8 cellular contexts compared by ENCODE assay signal in genomic region chr1:64745181-64745985, GRCh38. TPM values are rescaled to one million over a fixed set of nuclear protein-coding genes. Genes with fewer than 3 reads are reported as not detected.
DNase-seq lines count a peak whose midpoint lies in the region; ATAC-seq and TF ChIP-seq lines count a peak whose summit lies in the region.

No MANE protein-coding gene starts in this region.

- H3K9me3 ChIP-seq in OCI-LY3 (ENCODE audit: insufficient read depth, low read length): no peaks in the 10 kb centered on the region
- H3K9me3 ChIP-seq in adrenal gland (replicated peaks in 1 of 3): no peaks in the 10 kb centered on the region
- H3K9me3 ChIP-seq in heart right ventricle: no peaks in the 10 kb centered on the region
- H3K9me3 ChIP-seq in trophoblast cell (ENCODE audit: insufficient read depth, low read depth, low read length): no peaks in the 10 kb centered on the region

- H3K27ac ChIP-seq in OCI-LY3 (ENCODE audit: low read length) (peak overlapping the region; percentile 74), adrenal gland (peak overlapping the region; percentile 46 to 86 (median 77)), heart right ventricle (peak overlapping the region; percentile 74 to 92 (median 84)), trophoblast cell (ENCODE audit: low read depth, low read length) (no peak overlapping the region)

- no peaks in the 10 kb centered on the region for H4K20me1 ChIP-seq in OCI-LY3 (ENCODE audit: insufficient read depth, low read length)

- no peak overlapping the region for H2BK12ac ChIP-seq in trophoblast cell (ENCODE audit: low read length)

- no peak overlapping the region for H2BK5ac ChIP-seq in trophoblast cell (ENCODE audit: low read depth, low read length, poor library complexity)

- H2AK5ac ChIP-seq in trophoblast cell (ENCODE audit: low read length): no peak overlapping the region

- WGBS in adrenal gland, 4 donors: 0 to 5% (median 1%) methylated on average over 15 to 67 of the region's 67 CpGs
- 0 to 1% methylated on average over 63 to 67 of the region's 67 CpGs for WGBS in heart right ventricle, 2 donors
- WGBS in trophoblast cell (ENCODE audit: extremely low coverage, insufficient coverage, insufficient read length): no CpG with 5 or more reads among the region's 67 CpGs

- peak overlapping the region; percentile 17 for H4K8ac ChIP-seq in trophoblast cell (ENCODE audit: low read depth, low read length)

- TF ChIP-seq CTCF in OCI-LY3 (IDR thresholded peaks at IDR 0.05; ENCODE audit: low read depth, low read length) (no peak), adrenal gland (IDR thresholded peaks at IDR 0.05) (no peak), heart right ventricle (IDR thresholded peaks at IDR 0.05) (no peak)

- peak overlapping the region; percentile 51 for H4K91ac ChIP-seq in trophoblast cell (ENCODE audit: low read depth, low read length)

- peak overlapping the region; percentile 88 for H3K9ac ChIP-seq in OCI-LY3 (ENCODE audit: low read length)
- peak overlapping the region; percentile 69 for H3K9ac ChIP-seq in trophoblast cell (ENCODE audit: low read length)

- TF ChIP-seq POLR2A in adrenal gland (IDR thresholded peaks at IDR 0.05): peak in 1 of 2 donors; percentile 67

- H3K4me1 ChIP-seq in OCI-LY3 (ENCODE audit: low read length) (peaks cover 15% of the 10 kb centered on the region), adrenal gland (replicated peaks in 1 of 2) (peaks cover 9 to 33% of the 10 kb centered on the region in 2 donors), heart right ventricle (peaks cover 0 to 49% (median 28%) of the 10 kb centered on the region in 9 donors), trophoblast cell (ENCODE audit: control insufficient read depth in 1 of 2, insufficient read depth in 2 of 2, low read length in 2 of 2) (no peaks in the 10 kb centered on the region)

- H3K18ac ChIP-seq in trophoblast cell (ENCODE audit: low read length): peak overlapping the region; percentile 11

- H3K36me3 ChIP-seq in OCI-LY3 (replicated peaks; ENCODE audit: low read depth, low read length) (no peaks in the 10 kb centered on the region), adrenal gland (replicated peaks in 1 of 2) (no peaks in the 10 kb centered on the region), heart right ventricle (no peaks in the 10 kb centered on the region), trophoblast cell (ENCODE audit: control insufficient read depth in 1 of 2, insufficient read depth in 2 of 2, low read length in 2 of 2) (no peaks in the 10 kb centered on the region)

- intact Hi-C loops in adrenal gland (cut with DNase I): loop anchor here (10.0 kb wide), 1 partner anchor 79 kb away; no protein-coding TSS in a partner anchor
- intact Hi-C loops in heart right ventricle (cut with DNase I): loop anchor here in 7 of 10 donors (2.0 to 10.0 kb wide), 5 partner anchors 77 to 217 kb away; no protein-coding TSS in a partner anchor

- ATAC-seq in heart right ventricle: peak; percentile 7 to 73 (median 50)
- ATAC-seq in GM21447 (IDR thresholded peaks at IDR 0.05; ENCODE audit: unreplicated experiment): no peak

- H2BK120ac ChIP-seq in trophoblast cell (ENCODE audit: insufficient read depth, low read length, poor library complexity): peak overlapping the region; percentile 8

- H4K12ac ChIP-seq in trophoblast cell (ENCODE audit: low read depth, low read length): no peak overlapping the region

- CTCF ChIA-PET in HEK293T (lab: Yijun Ruan, JAX): interaction anchor here (0.9 kb wide), 1 partner anchor 79 kb away, joined by 4 read pairs; no protein-coding TSS in a partner anchor

- in situ Hi-C loops in G401 (cut with HindIII; ENCODE audit: low sequenced_read_pairs): no loop called here

- H3K4me2 ChIP-seq in OCI-LY3 (ENCODE audit: low read length) (peak overlapping the region; percentile 93), trophoblast cell (ENCODE audit: low read length) (peak overlapping the region; percentile 95)

- H3K4me3 ChIP-seq in OCI-LY3 (ENCODE audit: low read length) (peak overlapping the region; percentile 99), adrenal gland (peak overlapping the region; percentile 57 to 97 (median 80)), heart right ventricle (peak overlapping the region; percentile 74 to 94 (median 88)), trophoblast cell (ENCODE audit: low read depth, low read length) (peak overlapping the region; percentile 79)

- H3K79me1 ChIP-seq in trophoblast cell (ENCODE audit: low read length): no peaks in the 10 kb centered on the region

- H3K27me3 ChIP-seq in OCI-LY3 (ENCODE audit: low read depth, low read length): no peaks in the 10 kb centered on the region
- no peaks in the 10 kb centered on the region for H3K27me3 ChIP-seq in adrenal gland
- no peaks in the 10 kb centered on the region for H3K27me3 ChIP-seq in heart right ventricle
- H3K27me3 ChIP-seq in trophoblast cell (ENCODE audit: insufficient read depth, low read length): no peaks in the 10 kb centered on the region

- peak overlapping the region; percentile 16 for H3K14ac ChIP-seq in trophoblast cell (ENCODE audit: low read length)

- H2AFZ ChIP-seq in OCI-LY3 (ENCODE audit: low read depth, low read length) (peak overlapping the region; percentile 75), trophoblast cell (ENCODE audit: insufficient read depth, low read length, poor library complexity) (peak overlapping the region; percentile 66)

- DNase-seq in GF-D8 (lab: John Stamatoyannopoulos, UW) (peak; percentile 34), HEK293T (ENCODE audit: extremely low spot score) (peak; percentile 57), adrenal gland (peak; percentile 30 to 60 (median 35)), heart right ventricle (peak in 1 of 2 donors; percentile 21), trophoblast cell (peak in 1 of 2 donors; percentile 31), G401 (ENCODE audit: low spot score) (no peak)

- no peak overlapping the region for H3K23ac ChIP-seq in trophoblast cell (ENCODE audit: low read length)

- H3K79me2 ChIP-seq in OCI-LY3 (ENCODE audit: low read length): peaks cover 28% of the 10 kb centered on the region
- no peaks in the 10 kb centered on the region for H3K79me2 ChIP-seq in trophoblast cell (ENCODE audit: control insufficient read depth, insufficient read depth, low read length, poor library complexity)

- POLR2A ChIA-PET in HEK293T (lab: Yijun Ruan, JAX): interaction anchor here (0.7 to 1.6 kb wide), 3 partner anchors 9 to 323 kb away, joined by 3 to 5 read pairs (median 3); no protein-coding TSS in a partner anchor

- H3K4ac ChIP-seq in trophoblast cell (ENCODE audit: low read depth, low read length): no peak overlapping the region

TF ChIP-seq in HEK293T, 16 proteins besides CTCF, POLR2A, EP300 and RAD21:
- TF ChIP-seq LEF1 (IDR thresholded peaks at IDR 0.05; ENCODE audit: borderline replicate concordance) (no peak), SP1 (IDR thresholded peaks at IDR 0.05) (no peak), CTBP1 (IDR thresholded peaks at IDR 0.05; ENCODE audit: borderline replicate concordance) (no peak), FOXM1 (IDR thresholded peaks at IDR 0.05; ENCODE audit: borderline replicate concordance) (no peak), ELF4 (IDR thresholded peaks at IDR 0.05) (no peak), TARDBP (IDR thresholded peaks at IDR 0.05) (no peak), ZNF384 (IDR thresholded peaks at IDR 0.05) (no peak), FOXA1 (IDR thresholded peaks at IDR 0.05) (no peak), SUZ12 (IDR thresholded peaks at IDR 0.05) (no peak), L3MBTL2 (conservative IDR thresholded peaks at IDR 0.05) (no peak), BHLHE40 (IDR thresholded peaks at IDR 0.05; ENCODE audit: borderline replicate concordance) (no peak), NFRKB (IDR thresholded peaks at IDR 0.05) (no peak), ARNT (IDR thresholded peaks at IDR 0.05) (no peak), FOXK2 (IDR thresholded peaks at IDR 0.05) (no peak), PKNOX1 (IDR thresholded peaks at IDR 0.05) (no peak), HDGF (IDR thresholded peaks at IDR 0.05; ENCODE audit: borderline replicate concordance) (no peak)

RNA-seq across cellular contexts. Expression of gene RAVER2, which starts 0.5 kb away (rescaled TPM):
- total RNA-seq in adrenal gland (10 to 100 TPM in 7 of 8 donors, 1 to 10 TPM in 1; 8.8 to 19.0 (median 13.8) TPM), heart right ventricle (10 to 100 TPM; 13.7 to 30.6 (median 21.5) TPM)
- polyA plus RNA-seq in adrenal gland (10 to 100 TPM in 2 of 3 donors, 1 to 10 TPM in 1; 7.1 to 18.2 (median 12.4) TPM), heart right ventricle (10 to 100 TPM in 1 of 2 donors, 1 to 10 TPM in 1; 4.1 to 13.1 TPM)
- 2.8 and 3.3 TPM in 2 replicates for polyA plus RNA-seq in trophoblast cell (2013)
- 20.5 and 21.2 TPM in 2 replicates for total RNA-seq in G401 (2014; rRNA removed; shearing (Covaris generic))
